Comparison of ENCODE assay signal across 22 cellular contexts in the genomic region with DNA sequence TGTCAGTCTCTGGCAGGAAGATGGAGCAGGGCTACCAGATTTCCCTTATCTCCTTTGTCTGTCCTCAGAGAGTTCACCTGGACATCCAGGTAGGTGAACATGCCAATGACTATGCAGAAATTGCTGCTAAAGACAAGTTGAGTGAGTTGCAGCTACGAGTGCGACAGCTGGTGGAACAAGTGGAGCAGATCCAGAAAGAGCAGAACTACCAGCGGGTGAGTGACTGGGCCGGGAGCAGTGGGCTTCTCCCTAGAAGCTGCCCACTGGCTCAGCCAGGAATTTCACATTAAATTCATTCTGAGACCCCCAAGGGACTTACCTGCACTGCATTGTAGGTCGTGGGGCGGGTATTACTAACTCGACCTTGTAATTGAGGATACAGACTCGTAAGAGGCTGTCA. TPM values are rescaled to one million over a fixed set of nuclear protein-coding genes. Genes with fewer than 3 reads are reported as not detected.
DNase-seq lines count a peak whose midpoint lies in the region; ATAC-seq, FAIRE-seq and TF ChIP-seq lines count a peak whose summit lies in the region.
"Had no signal": no experiment of that assay in that cellular context is flagged by ENCODE, and none has a peak within 500 bp of the region (broad histone marks: within the 10 kb centered on the region; RNA-seq: fewer than 3 reads in every experiment).

No MANE protein-coding gene starts in this region.

- peak overlapping the region; percentile 99 for H3K27ac Mint-ChIP-seq in activated T-cell treated with anti-CD3 and anti-CD28 coated beads, Interleukin-2, amount 50 U/mL, for 24 hours
- H3K27ac Mint-ChIP-seq in Calu3 (ENCODE audit: unreplicated experiment), result peak overlapping the region; percentile 50
- H3K27ac Mint-ChIP-seq in immature natural killer cell, result no peak overlapping the region
- H3K27ac Mint-ChIP-seq: activated naive CD8-positive, alpha-beta T cell treated with anti-CD3 and anti-CD28 coated beads, Interleukin-2, amount 10 ng/mL, durations not matched to agents 7 days and 5 days; neural progenitor cell had no signal

- no TSS peak for BruUV-seq in Calu3 (replicated peaks; lab: Mats Ljungman, UMichigan)
- BruUV-seq in GM12878 (replicated peaks; lab: Mats Ljungman, UMichigan), result no TSS peak

- H3K4me1 ChIP-seq in GM12878 (ENCODE audit: control insufficient read depth, insufficient read depth, low read length), result peaks cover 8% of the 10 kb centered on the region
- H3K4me1 ChIP-seq in skeletal muscle satellite cell (ENCODE audit: control insufficient read depth, insufficient read depth, low read length), result peaks cover 19% of the 10 kb centered on the region
- H3K4me1 ChIP-seq: neural progenitor cell had no signal

- no peaks in the 10 kb centered on the region for H3K27me3 ChIP-seq in GM12878 (replicated peaks in 1 of 2; ENCODE audit: control insufficient read depth in 2 of 2, insufficient read depth in 2 of 2, low read length in 1 of 2)
- H3K27me3 ChIP-seq in skeletal muscle satellite cell (ENCODE audit: control insufficient read depth, insufficient read depth, low read length), result peaks cover 18% of the 10 kb centered on the region
- H3K27me3 ChIP-seq: colonic mucosa had no signal

- ATAC-seq in GM12878, result no peak
- ATAC-seq: A549, left lobe of liver had no signal

- SMC1A ChIA-PET in GM12878 (lab: Charles Lee; ENCODE audit: uncharacterized antibody, unreplicated experiment), result no interaction called here

- H3K9ac ChIP-seq in GM12878 (ENCODE audit: control insufficient read depth, insufficient read depth, low read length) (no peak overlapping the region), skeletal muscle satellite cell (ENCODE audit: low read depth, low read length) (no peak overlapping the region)
- H3K9ac ChIP-seq: neural progenitor cell had no signal

- FAIRE-seq in GM12878 (lab: Jason Lieb, UNC), result no peak
- FAIRE-seq: A549 had no signal

- H4K20me1 ChIP-seq in GM12878 (ENCODE audit: control insufficient read depth, insufficient read depth), result no peaks in the 10 kb centered on the region

- peaks cover 21% of the 10 kb centered on the region for H3K79me2 ChIP-seq in GM12878 (ENCODE audit: control insufficient read depth, insufficient read depth, low read length)

- H3K9me3 ChIP-seq in GM12878 (replicated peaks; ENCODE audit: control insufficient read depth, insufficient read depth, low read length) (no peaks in the 10 kb centered on the region), skeletal muscle satellite cell (replicated peaks; ENCODE audit: low read length) (no peaks in the 10 kb centered on the region)
- H3K9me3 ChIP-seq: A549, colonic mucosa had no signal

- CTCF ChIA-PET in Calu3 (lab: Charles Lee) (no interaction called here), GM12878 (lab: Yijun Ruan, JAX) (interaction anchor here (1.3 kb wide), 1 partner anchor 98 kb away, joined by 4 read pairs; no protein-coding TSS in a partner anchor)

- no peak for TF ChIP-seq POLR2A in GM12878 (IDR thresholded peaks at IDR 0.05; ENCODE audit: low read depth, low read length)

- H3K27ac ChIP-seq in GM12878 (ENCODE audit: control insufficient read depth, insufficient read depth), result no peak overlapping the region
- H3K27ac ChIP-seq: A549, brain microvascular endothelial cell, colonic mucosa, neural progenitor cell, PC-9, VCaP had no signal

- RAD21 ChIA-PET in GM12878 (lab: Charles Lee; ENCODE audit: unreplicated experiment), result no interaction called here

- H3K9me3 Mint-ChIP-seq in activated T-cell treated with anti-CD3 and anti-CD28 coated beads, Interleukin-2, amount 50 U/mL, for 24 hours, result no peaks in the 10 kb centered on the region
- no peaks in the 10 kb centered on the region for H3K9me3 Mint-ChIP-seq in Calu3 (ENCODE audit: low read depth, unreplicated experiment)
- H3K9me3 Mint-ChIP-seq in immature natural killer cell, result no peaks in the 10 kb centered on the region
- H3K9me3 Mint-ChIP-seq: activated naive CD8-positive, alpha-beta T cell treated with anti-CD3 and anti-CD28 coated beads, Interleukin-2, amount 10 ng/mL, durations not matched to agents 7 days and 5 days; neural progenitor cell had no signal

- no peak overlapping the region for H2AFZ ChIP-seq in GM12878 (ENCODE audit: control insufficient read depth, low read depth, low read length)
- H2AFZ ChIP-seq: neural progenitor cell, PC-9 had no signal

- TF ChIP-seq RAD21 in GM12878 (IDR thresholded peaks at IDR 0.05; ENCODE audit: insufficient read depth, low read depth, low read length), result no peak

- 95% methylated on average over 8 of the region's 8 CpGs for WGBS in GM12878 (ENCODE audit: insufficient coverage, insufficient replicate concordance, low lambda C conversion rate, missing lambda C conversion rate)

- peak overlapping the region; percentile 20 for H3K4me3 Mint-ChIP-seq in activated T-cell treated with anti-CD3 and anti-CD28 coated beads, Interleukin-2, amount 50 U/mL, for 24 hours
- peak overlapping the region; percentile 86 for H3K4me3 Mint-ChIP-seq in Calu3 (ENCODE audit: low read depth, unreplicated experiment)
- H3K4me3 Mint-ChIP-seq in immature natural killer cell, result peak overlapping the region in 1 of 5 donors; percentile 96

- TF ChIP-seq EP300 in GM12878 (IDR thresholded peaks at IDR 0.05; ENCODE audit: borderline replicate concordance in 1 of 2, control insufficient read depth in 1 of 2, low read depth in 2 of 2, low read length in 2 of 2), result no peak

- peaks cover 13% of the 10 kb centered on the region for H3K27me3 Mint-ChIP-seq in activated T-cell treated with anti-CD3 and anti-CD28 coated beads, Interleukin-2, amount 50 U/mL, for 24 hours
- peaks cover 24% of the 10 kb centered on the region for H3K27me3 Mint-ChIP-seq in Calu3 (ENCODE audit: unreplicated experiment)
- peaks cover 4 to 17% (median 9%) of the 10 kb centered on the region in 3 donors for H3K27me3 Mint-ChIP-seq in immature natural killer cell (ENCODE audit: low read depth in 3 of 3)

- in situ Hi-C loops in GM12878 (cut with MboI), result no loop called here

- H3K4me1 Mint-ChIP-seq in activated T-cell treated with anti-CD3 and anti-CD28 coated beads, Interleukin-2, amount 50 U/mL, for 24 hours (ENCODE audit: low read depth), result peaks cover 37% of the 10 kb centered on the region
- H3K4me1 Mint-ChIP-seq in Calu3 (ENCODE audit: low read depth, unreplicated experiment) (peaks cover 31% of the 10 kb centered on the region), immature natural killer cell (peaks cover 35 to 39% of the 10 kb centered on the region in 2 donors)

- H3K36me3 Mint-ChIP-seq in activated T-cell treated with anti-CD3 and anti-CD28 coated beads, Interleukin-2, amount 50 U/mL, for 24 hours (ENCODE audit: low read depth), result peaks cover 53% of the 10 kb centered on the region
- H3K36me3 Mint-ChIP-seq in Calu3 (ENCODE audit: insufficient read depth, unreplicated experiment), result peaks cover 65% of the 10 kb centered on the region
- H3K36me3 Mint-ChIP-seq in immature natural killer cell, result peaks cover 7 to 27% (median 9%) of the 10 kb centered on the region in 3 donors

- intact Hi-C loops in Calu3 (cut with micrococcal nuclease; ENCODE audit: unreplicated experiment) (loop anchor here (5.0 kb wide), 1 partner anchor 37 kb away; no protein-coding TSS in a partner anchor), GM12878 (cut with micrococcal nuclease; ENCODE audit: unreplicated experiment) (loop anchor here (5.0 to 10.0 kb wide), 2 partner anchors 202 to 289 kb away; partner anchors contain the start of genes PRELID1 and RAB24)

- H3K36me3 ChIP-seq in GM12878 (ENCODE audit: control insufficient read depth in 2 of 2, insufficient read depth in 2 of 2, low read length in 1 of 2) (peaks cover 14 to 30% of the 10 kb centered on the region in 2 experiments; a peak in 3 of 4 replicates), skeletal muscle satellite cell (ENCODE audit: insufficient read depth, low read length) (peaks cover 38% of the 10 kb centered on the region)
- H3K36me3 ChIP-seq: neural progenitor cell had no signal

- POLR2A ChIA-PET in GM12878 (lab: Charles Lee), result no interaction called here

- H3K4me2 ChIP-seq in GM12878 (ENCODE audit: control insufficient read depth, insufficient read depth), result peak overlapping the region; percentile 76
- peak overlapping the region; percentile 97 for H3K4me2 ChIP-seq in skeletal muscle satellite cell (ENCODE audit: low read length)
- H3K4me2 ChIP-seq: neural progenitor cell had no signal

- DNase-seq in activated T-cell treated with anti-CD3 and anti-CD28 coated beads, Interleukin-2, amount 50 U/mL, for 24 hours, result peak; percentile 20
- DNase-seq in activated T-cell treated with anti-CD3 and anti-CD28 coated beads for 4 hours, result no peak
- DNase-seq in Calu3, result no peak
- no peak for DNase-seq in GM12878 (ENCODE audit: low read depth, low spot score)
- no peak for DNase-seq in immature natural killer cell
- no peak for DNase-seq in stimulated activated CD4-positive, alpha-beta T cell treated with anti-CD3 and anti-CD28 coated beads, Interleukin-4, amount 100 ng/mL, for 24 hours
- DNase-seq in HUDEP-2 (lab: John Stamatoyannopoulos, UW; ENCODE audit: unreplicated experiment in 76 of 76), result no peak
- DNase-seq: activated naive CD8-positive, alpha-beta T cell treated with anti-CD3 and anti-CD28 coated beads, Interleukin-2, amount 10 ng/mL, durations not matched to agents 7 days and 5 days; brain microvascular endothelial cell; C1 segment of cervical spinal cord; colonic mucosa; GDM1; NCI-H1930; PC-9; SIG-M5; stimulated activated CD4-positive, alpha-beta T cell treated with anti-CD3 and anti-CD28 coated beads, Interleukin-1b, Interleukin-23, amount 100 ng/mL, for 48 hours; T-helper 1 cell had no signal

- H3K4me3 ChIP-seq in GM12878 (peak overlapping the region; percentile 88; the same call in 1 of the 2 replicates), skeletal muscle satellite cell (ENCODE audit: low read length) (no peak overlapping the region)
- H3K4me3 ChIP-seq: A549, neural progenitor cell, PC-9 had no signal

- no peak for TF ChIP-seq CTCF in Calu3 (IDR thresholded peaks at IDR 0.05; ENCODE audit: unreplicated experiment)
- no peak for TF ChIP-seq CTCF in GM12878 (IDR thresholded peaks at IDR 0.05 in 2 of 3, conservative IDR thresholded peaks at IDR 0.05 in 1 of 3; ENCODE audit: control insufficient read depth in 2 of 3, extremely low read depth in 1 of 3, insufficient read depth in 1 of 3, low read depth in 3 of 3, low read length in 3 of 3)

RNA-seq across cellular contexts. Expression of gene TMED9, which starts 2.1 kb away (rescaled TPM):
- 275 and 294 TPM in 2 replicates for total RNA-seq in Calu3 (2022)
- 67.6 and 67.8 TPM in 2 replicates for total RNA-seq in GM12878 (2013; cell fraction: nucleolus; rRNA removed)
- total RNA-seq in GM12878 (2014; rRNA removed), result 36.2 and 44.8 TPM in 2 replicates
- total RNA-seq in GM12878 (2014; rRNA removed; fragmentation: Illumina TruSeq; extraction: Trizol), result 40.3 and 44.9 TPM in 2 replicates
- total RNA-seq in GM12878 (2021), result 121 and 127 TPM in 2 replicates
- 76.7 TPM for polyA plus RNA-seq in GM12878 (2011; ENCODE audit: low read depth)
- polyA plus RNA-seq in GM12878 (2011; rRNA removed), result 96.0 and 138 TPM in 2 replicates
- polyA plus RNA-seq in GM12878 (2011; cell fraction: cytosol; rRNA removed), result 152 and 160 TPM in 2 replicates
- polyA plus RNA-seq in GM12878 (2011; cell fraction: nucleus; rRNA removed), result 55.1 and 67.2 TPM in 2 replicates
- polyA plus RNA-seq in GM12878 (2012), result 162 and 175 TPM in 2 replicates
- polyA plus RNA-seq in GM12878 (2014; fragmentation: Illumina TruSeq; extraction: Trizol), result 41.8 and 89.6 TPM in 2 replicates
- 10 to 100 TPM; 35.7 to 46.6 TPM for polyA plus RNA-seq in GM12878 (2014; fragmentation: Nextera tagmentation; extraction: Ambion mirVana)
- 144 and 157 TPM in 2 replicates for polyA plus RNA-seq in GM12878 (2014; rRNA removed)
- polyA plus RNA-seq in GM12878 (2016; fragmentation: Nextera tagmentation; extraction: Ambion mirVana), result 100 to 1,000 TPM; 125 to 136 TPM
- 130 and 153 TPM in 2 replicates for polyA minus RNA-seq in GM12878 (2011; rRNA and poly(A)+ RNA removed)
- 29.7 and 39.8 TPM in 2 replicates for polyA minus RNA-seq in GM12878 (2011; cell fraction: cytosol; rRNA and poly(A)+ RNA removed)
- 32.4 and 35.7 TPM in 2 replicates for polyA minus RNA-seq in GM12878 (2011; cell fraction: nucleus; rRNA and poly(A)+ RNA removed)
- 95.8 and 138 TPM in 2 replicates for total RNA-seq in skeletal muscle satellite cell (2012; rRNA removed)
- polyA plus RNA-seq in immature natural killer cell, result 100 to 1,000 TPM; 172 to 231 (median 178) TPM

RNA-seq across cellular contexts. Expression of gene B4GALT7, which starts 5.9 kb away (rescaled TPM):
- total RNA-seq in Calu3 (2022) (48.8 and 55.7 TPM in 2 replicates), GM12878 (2014; rRNA removed) (22.9 and 23.2 TPM in 2 replicates), GM12878 (2014; rRNA removed; fragmentation: Illumina TruSeq; extraction: Trizol) (8.4 and 9.8 TPM in 2 replicates), GM12878 (2021) (22.5 and 23.6 TPM in 2 replicates)
- 26.8 and 28.4 TPM in 2 replicates for total RNA-seq in GM12878 (2013; cell fraction: nucleolus; rRNA removed)
- polyA plus RNA-seq in GM12878 (2011; ENCODE audit: low read depth), result 10.5 TPM
- polyA plus RNA-seq in GM12878 (2011; rRNA removed) (3.1 and 7.2 TPM in 2 replicates), GM12878 (2014; fragmentation: Illumina TruSeq; extraction: Trizol) (2.4 and 8.3 TPM in 2 replicates), GM12878 (2014; fragmentation: Nextera tagmentation; extraction: Ambion mirVana) (1 to 10 TPM in 1 of 2 experiments, under 1 TPM in 1; 0.34 to 2.3 TPM), GM12878 (2014; rRNA removed) (23.2 and 24.5 TPM in 2 replicates), GM12878 (2016; fragmentation: Nextera tagmentation; extraction: Ambion mirVana) (10 to 100 TPM; 25.9 to 27.3 TPM), immature natural killer cell (10 to 100 TPM; 11.7 to 30.2 (median 21.0) TPM)
- 11.3 and 16.8 TPM in 2 replicates for polyA plus RNA-seq in GM12878 (2011; cell fraction: cytosol; rRNA removed)
- polyA plus RNA-seq in GM12878 (2011; cell fraction: nucleus; rRNA removed), result 28.7 and 28.9 TPM in 2 replicates
- polyA plus RNA-seq in GM12878 (2012), result 17.3 and 18.5 TPM in 2 replicates
- polyA minus RNA-seq in GM12878 (2011; rRNA and poly(A)+ RNA removed), result 6.2 and 11.6 TPM in 2 replicates
- 4.4 and 4.5 TPM in 2 replicates for polyA minus RNA-seq in GM12878 (2011; cell fraction: cytosol; rRNA and poly(A)+ RNA removed)
- 10.5 and 17.5 TPM in 2 replicates for polyA minus RNA-seq in GM12878 (2011; cell fraction: nucleus; rRNA and poly(A)+ RNA removed)
- 35.7 and 48.3 TPM in 2 replicates for total RNA-seq in skeletal muscle satellite cell (2012; rRNA removed)

RNA-seq across cellular contexts. Expression of gene FAM193B, which starts 39.7 kb away (rescaled TPM):
- total RNA-seq in Calu3 (2022) (92.0 and 97.0 TPM in 2 replicates), GM12878 (2014; rRNA removed) (29.3 and 32.4 TPM in 2 replicates), GM12878 (2014; rRNA removed; fragmentation: Illumina TruSeq; extraction: Trizol) (22.6 and 26.2 TPM in 2 replicates), GM12878 (2021) (34.3 and 47.0 TPM in 2 replicates)
- 77.1 and 93.7 TPM in 2 replicates for total RNA-seq in GM12878 (2013; cell fraction: nucleolus; rRNA removed)
- 40.4 TPM for polyA plus RNA-seq in GM12878 (2011; ENCODE audit: low read depth)
- polyA plus RNA-seq in GM12878 (2011; rRNA removed) (26.7 and 37.8 TPM in 2 replicates), GM12878 (2014; fragmentation: Illumina TruSeq; extraction: Trizol) (10.7 and 27.6 TPM in 2 replicates), GM12878 (2014; fragmentation: Nextera tagmentation; extraction: Ambion mirVana) (10 to 100 TPM in 1 of 2 experiments, 1 to 10 TPM in 1; 3.3 to 11.1 TPM), GM12878 (2014; rRNA removed) (44.1 and 51.8 TPM in 2 replicates), GM12878 (2016; fragmentation: Nextera tagmentation; extraction: Ambion mirVana) (10 to 100 TPM in 1 of 2 experiments, 1 to 10 TPM in 1; 9.0 to 14.5 TPM), immature natural killer cell (1 to 10 TPM; 2.5 to 6.2 (median 3.4) TPM)
- polyA plus RNA-seq in GM12878 (2011; cell fraction: cytosol; rRNA removed), result 33.1 and 39.8 TPM in 2 replicates
- 225 and 240 TPM in 2 replicates for polyA plus RNA-seq in GM12878 (2011; cell fraction: nucleus; rRNA removed)
- 50.5 and 58.2 TPM in 2 replicates for polyA plus RNA-seq in GM12878 (2012)
- 11.3 and 19.0 TPM in 2 replicates for polyA minus RNA-seq in GM12878 (2011; rRNA and poly(A)+ RNA removed)
- polyA minus RNA-seq in GM12878 (2011; cell fraction: cytosol; rRNA and poly(A)+ RNA removed), result 10.3 and 14.2 TPM in 2 replicates
- polyA minus RNA-seq in GM12878 (2011; cell fraction: nucleus; rRNA and poly(A)+ RNA removed), result 25.0 and 38.2 TPM in 2 replicates
- total RNA-seq in skeletal muscle satellite cell (2012; rRNA removed), result 12.7 and 16.5 TPM in 2 replicates

Comparison
In these comparisons a context has a peak if more than half of its experiments do, and no peak if none do; other contexts are left out.
1. H3K27ac Mint-ChIP-seq: peak in activated T-cell treated with anti-CD3 and anti-CD28 coated beads, Interleukin-2, amount 50 U/mL, for 24 hours (single experiment) and Calu3 (single experiment); none in immature natural killer cell (0 of 6).